In genomic region chr9:127876026-127876763, GRCh38 we compare ENCODE assay signal across 11 cellular contexts. TPM values are rescaled to one million over a fixed set of nuclear protein-coding genes. Genes with fewer than 3 reads are reported as not detected.
A peak's percentile ranks its signal among the peaks of the same experiment; 100 is the strongest.
DNase-seq lines count a peak whose midpoint lies in the region; ATAC-seq and TF ChIP-seq lines count a peak whose summit lies in the region.
"Had no signal": no experiment of that assay in that cellular context is flagged by ENCODE, and none has a peak within 500 bp of the region (broad histone marks: within the 10 kb centered on the region; RNA-seq: fewer than 3 reads in every experiment).

No MANE protein-coding gene starts in this region.

- H3K36me3 ChIP-seq in mucosa of descending colon (ENCODE audit: low read depth) (no peaks in the 10 kb centered on the region), vagina (peaks cover 0 to 19% of the 10 kb centered on the region in 2 donors)

- intact Hi-C loops in natural killer cell (cut with micrococcal nuclease) = no loop called here
- intact Hi-C loops in mucosa of descending colon (cut with DNase I, micrococcal nuclease) = loop anchor here in 1 of 2 donors (10.0 kb wide), 1 partner anchor 141 kb away; the partner anchor contains the start of gene TOR2A
- intact Hi-C loops in vagina (cut with DNase I) = no loop called here

- H3K9me3 ChIP-seq in mucosa of descending colon (no peaks in the 10 kb centered on the region), vagina (no peaks in the 10 kb centered on the region)

- TF ChIP-seq POLR2A in vagina (IDR thresholded peaks at IDR 0.05) = no peak

- H3K27me3 ChIP-seq in vagina = no peaks in the 10 kb centered on the region

- no peak for ATAC-seq in natural killer cell treated with Interleukin-12 subunit alpha and Interleukin-12 subunit beta and Interleukin-15 and Interleukin-18, amount 100 ng/mL, for 72 hours
- ATAC-seq in natural killer cell (no peak), mucosa of descending colon (peak; percentile 64), GM19328 (IDR thresholded peaks at IDR 0.05; ENCODE audit: unreplicated experiment) (no peak)

- no peak for TF ChIP-seq CTCF in natural killer cell (IDR thresholded peaks at IDR 0.05)
- TF ChIP-seq CTCF in mucosa of descending colon (IDR thresholded peaks at IDR 0.05) = no peak
- TF ChIP-seq CTCF in vagina (IDR thresholded peaks at IDR 0.05) = no peak

- peak; percentile 45 for DNase-seq in natural killer cell treated with Interleukin-12 subunit alpha and Interleukin-12 subunit beta and Interleukin-15 and Interleukin-18, amount 100 ng/mL, for 72 hours (ENCODE audit: low spot score)
- DNase-seq in natural killer cell (no peak), mucosa of descending colon (peak in 1 of 3 donors; percentile 24), vagina (ENCODE audit: extremely low spot score in 2 of 2) (no peak), dermis blood vessel endothelial cell (no peak)
- DNase-seq: activated CD4-positive, alpha-beta memory T cell treated with anti-CD3 and anti-CD28 coated beads, Interleukin-2, amount 10 ng/mL, durations not matched to agents 7 days and 5 days; CD4-positive, CD25-positive, alpha-beta regulatory T cell; NCI-H1105 treated with DMSO at 0.1 percent for 48 hours; SHP77; stimulated activated naive B cell treated with anti-CD40 and anti-IgM and Interleukin-4, amounts not matched to agents 10 μg/mL and 1 μg/mL and 100 μg/mL, for 72 hours had no signal

- peaks cover 6 to 8% of the 10 kb centered on the region in 2 donors for H3K4me1 Mint-ChIP-seq in natural killer cell treated with Interleukin-12 subunit alpha and Interleukin-12 subunit beta and Interleukin-15 and Interleukin-18, amount 100 ng/mL, for 72 hours (ENCODE audit: low read depth in 2 of 2)
- peaks cover 8 to 9% of the 10 kb centered on the region in 2 donors for H3K4me1 Mint-ChIP-seq in natural killer cell

- H3K27me3 Mint-ChIP-seq in natural killer cell treated with Interleukin-12 subunit alpha and Interleukin-12 subunit beta and Interleukin-15 and Interleukin-18, amount 100 ng/mL, for 72 hours = no peaks in the 10 kb centered on the region
- H3K27me3 Mint-ChIP-seq in natural killer cell (ENCODE audit: low read depth in 2 of 2) = no peaks in the 10 kb centered on the region
- H3K27me3 Mint-ChIP-seq: activated CD4-positive, alpha-beta memory T cell treated with anti-CD3 and anti-CD28 coated beads, Interleukin-2, amount 10 ng/mL, durations not matched to agents 7 days and 5 days; CD4-positive, CD25-positive, alpha-beta regulatory T cell had no signal

- no peak overlapping the region for H3K4me3 Mint-ChIP-seq in natural killer cell treated with Interleukin-12 subunit alpha and Interleukin-12 subunit beta and Interleukin-15 and Interleukin-18, amount 100 ng/mL, for 72 hours
- no peak overlapping the region for H3K4me3 Mint-ChIP-seq in natural killer cell
- H3K4me3 Mint-ChIP-seq: activated CD4-positive, alpha-beta memory T cell treated with anti-CD3 and anti-CD28 coated beads, Interleukin-2, amount 10 ng/mL, durations not matched to agents 7 days and 5 days; CD4-positive, CD25-positive, alpha-beta regulatory T cell had no signal

- H3K4me3 ChIP-seq in mucosa of descending colon (no peak overlapping the region), vagina (peak overlapping the region; percentile 47 to 74)

- no peaks in the 10 kb centered on the region for H3K9me3 Mint-ChIP-seq in natural killer cell treated with Interleukin-12 subunit alpha and Interleukin-12 subunit beta and Interleukin-15 and Interleukin-18, amount 100 ng/mL, for 72 hours
- no peaks in the 10 kb centered on the region for H3K9me3 Mint-ChIP-seq in natural killer cell
- H3K9me3 Mint-ChIP-seq: activated CD4-positive, alpha-beta memory T cell treated with anti-CD3 and anti-CD28 coated beads, Interleukin-2, amount 10 ng/mL, durations not matched to agents 7 days and 5 days; CD4-positive, CD25-positive, alpha-beta regulatory T cell; stimulated activated naive B cell treated with anti-CD40 and anti-IgM and Interleukin-4, amounts not matched to agents 10 μg/mL and 1 μg/mL and 100 μg/mL, for 72 hours had no signal

- no peak overlapping the region for H3K27ac Mint-ChIP-seq in natural killer cell treated with Interleukin-12 subunit alpha and Interleukin-12 subunit beta and Interleukin-15 and Interleukin-18, amount 100 ng/mL, for 72 hours
- no peak overlapping the region for H3K27ac Mint-ChIP-seq in natural killer cell
- H3K27ac Mint-ChIP-seq: activated CD4-positive, alpha-beta memory T cell treated with anti-CD3 and anti-CD28 coated beads, Interleukin-2, amount 10 ng/mL, durations not matched to agents 7 days and 5 days; CD4-positive, CD25-positive, alpha-beta regulatory T cell; stimulated activated naive B cell treated with anti-CD40 and anti-IgM and Interleukin-4, amounts not matched to agents 10 μg/mL and 1 μg/mL and 100 μg/mL, for 72 hours had no signal

- H3K4me1 ChIP-seq in mucosa of descending colon (ENCODE audit: low read depth) (peaks cover 32% of the 10 kb centered on the region), vagina (peaks cover 60% of the 10 kb centered on the region)

- H3K27ac ChIP-seq in vagina = peak overlapping the region; percentile 89

- H3K36me3 Mint-ChIP-seq in natural killer cell treated with Interleukin-12 subunit alpha and Interleukin-12 subunit beta and Interleukin-15 and Interleukin-18, amount 100 ng/mL, for 72 hours = no peaks in the 10 kb centered on the region
- H3K36me3 Mint-ChIP-seq in natural killer cell = no peaks in the 10 kb centered on the region

RNA-seq across cellular contexts. Expression of gene AK1, which starts 1.3 kb away (rescaled TPM):
- 10 to 100 TPM; 11.5 to 13.0 TPM for total RNA-seq in natural killer cell treated with Interleukin-12 subunit alpha and Interleukin-12 subunit beta and Interleukin-15 and Interleukin-18, amount 100 ng/mL, for 72 hours
- 10 to 100 TPM; 47.3 to 76.3 (median 54.2) TPM for total RNA-seq in natural killer cell
- 100 to 1,000 TPM in 2 of 3 donors, 10 to 100 TPM in 1; 66.7 to 157 (median 106) TPM for total RNA-seq in mucosa of descending colon
- total RNA-seq in vagina = 33.4 TPM
- total RNA-seq in dermis blood vessel endothelial cell = 22.0 and 42.2 TPM in 2 replicates

RNA-seq across cellular contexts. Expression of gene ENG, which starts 21.7 kb away (rescaled TPM):
- total RNA-seq in natural killer cell treated with Interleukin-12 subunit alpha and Interleukin-12 subunit beta and Interleukin-15 and Interleukin-18, amount 100 ng/mL, for 72 hours = 10 to 100 TPM; 12.7 to 34.1 TPM
- 10 to 100 TPM in 2 of 3 donors, 1 to 10 TPM in 1; 8.5 to 13.6 (median 12.3) TPM for total RNA-seq in natural killer cell
- 10 to 100 TPM; 18.3 to 35.5 (median 34.8) TPM for total RNA-seq in mucosa of descending colon
- 130 TPM for total RNA-seq in vagina
- 84.2 and 165 TPM in 2 replicates for total RNA-seq in dermis blood vessel endothelial cell

RNA-seq across cellular contexts. Expression of gene ST6GALNAC6, which starts 23.2 kb away (rescaled TPM):
- total RNA-seq in natural killer cell treated with Interleukin-12 subunit alpha and Interleukin-12 subunit beta and Interleukin-15 and Interleukin-18, amount 100 ng/mL, for 72 hours = 10 to 100 TPM; 53.4 to 67.2 TPM
- total RNA-seq in natural killer cell = 100 to 1,000 TPM; 120 to 148 (median 127) TPM
- total RNA-seq in mucosa of descending colon = 100 to 1,000 TPM; 121 to 266 (median 175) TPM
- total RNA-seq in vagina = 108 TPM
- total RNA-seq in dermis blood vessel endothelial cell = 33.2 and 44.8 TPM in 2 replicates

RNA-seq across cellular contexts. Expression of gene ST6GALNAC4, which starts 40.6 kb away (rescaled TPM):
- 10 to 100 TPM; 17.5 to 44.5 TPM for total RNA-seq in natural killer cell treated with Interleukin-12 subunit alpha and Interleukin-12 subunit beta and Interleukin-15 and Interleukin-18, amount 100 ng/mL, for 72 hours
- total RNA-seq in natural killer cell (10 to 100 TPM; 18.8 to 33.0 (median 20.4) TPM), mucosa of descending colon (10 to 100 TPM; 31.0 to 39.2 (median 37.2) TPM), vagina (33.1 TPM), dermis blood vessel endothelial cell (50.0 and 98.0 TPM in 2 replicates)

RNA-seq across cellular contexts. Expression of gene PIP5KL1, which starts 54.4 kb away (rescaled TPM):
- total RNA-seq in natural killer cell treated with Interleukin-12 subunit alpha and Interleukin-12 subunit beta and Interleukin-15 and Interleukin-18, amount 100 ng/mL, for 72 hours = 1 to 10 TPM; 2.7 to 3.7 TPM
- total RNA-seq in natural killer cell (1 to 10 TPM in 1 of 3 donors, under 1 TPM in 2; 0.52 to 1.4 (median 0.97) TPM), mucosa of descending colon (1 to 10 TPM in 2 of 3 donors, under 1 TPM in 1; 0.58 to 1.9 (median 1.1) TPM), vagina (10.3 TPM), dermis blood vessel endothelial cell (0.51 and 0.70 TPM in 2 replicates)
